In the genomic region with DNA sequence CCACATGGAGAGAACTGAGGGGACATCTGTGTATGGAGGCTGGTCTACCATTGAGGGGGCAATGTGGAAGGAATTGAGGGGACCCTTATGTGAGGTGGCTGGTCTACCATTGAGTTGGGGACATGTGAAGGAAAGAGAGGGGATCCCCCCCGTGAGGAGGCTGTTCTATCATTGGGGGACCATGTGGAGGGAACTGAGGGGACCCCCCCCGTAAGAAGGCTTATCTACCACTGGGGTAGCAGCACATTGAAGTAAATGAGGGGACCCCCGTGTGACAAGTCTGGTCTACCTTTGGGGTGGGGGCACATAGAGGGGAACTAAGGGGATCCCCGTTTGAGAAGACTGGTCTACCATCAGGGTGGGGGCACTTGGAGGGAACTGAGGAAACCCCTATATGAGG, we compare ENCODE assay signal across 16 cellular contexts.
"Had no signal": no experiment of that assay in that cellular context is flagged by ENCODE, and none has a peak within 500 bp of the region (broad histone marks: within the 10 kb centered on the region; RNA-seq: fewer than 3 reads in every experiment).

No MANE protein-coding gene starts in this region.

- H3K27me3 ChIP-seq: testis had no signal

- H3K4me1 Mint-ChIP-seq: activated T-helper 17 cell treated with anti-CD3 and anti-CD28 coated beads, Interleukin-2, amount 50 U/mL, for 72 hours; WTC11 had no signal

- ATAC-seq: activated naive CD4-positive, alpha-beta T cell treated with anti-CD3 and anti-CD28 coated beads, Interleukin-2, amount 50 U/mL, for 72 hours; activated T-helper 17 cell treated with anti-CD3 and anti-CD28 coated beads, Interleukin-2, amount 50 U/mL, for 72 hours; esophagus mucosa; left cardiac atrium; lower lobe of right lung; SK-N-SH treated with all-trans-retinoic acid at 6 μM for 48 hours; WTC11 had no signal

- DNase-seq: hypothalamus; left cardiac atrium; lower lobe of right lung; naive B cell; stimulated activated CD4-positive, alpha-beta T cell treated with anti-CD3 and anti-CD28 coated beads, Interleukin-4, amount 100 ng/mL, for 1 hour had no signal

- H3K27ac ChIP-seq: dorsolateral prefrontal cortex, lower lobe of right lung, prostate gland, testis had no signal

- H3K4me3 ChIP-seq: dorsolateral prefrontal cortex, lower lobe of right lung, prostate gland, testis had no signal

- H3K27ac Mint-ChIP-seq: activated naive CD4-positive, alpha-beta T cell treated with anti-CD3 and anti-CD28 coated beads, Interleukin-2, amount 50 U/mL, for 72 hours; activated T-helper 17 cell treated with anti-CD3 and anti-CD28 coated beads, Interleukin-2, amount 50 U/mL, for 72 hours; stimulated activated naive CD8-positive, alpha-beta T cell treated with anti-CD3 and anti-CD28 coated beads, Interleukin-15, Interleukin-2, amounts not matched to agents 100 ng/mL and 50 ng/mL, for 24 hours; T-helper 1 cell treated with Interleukin-12 subunit alpha and Interleukin-12 subunit beta and Interleukin-4 antibody, amounts not matched to agents 30 μg/mL and 1 μg/mL, for 36 hours; WTC11 had no signal

- H3K4me3 Mint-ChIP-seq: activated T-helper 17 cell treated with anti-CD3 and anti-CD28 coated beads, Interleukin-2, amount 50 U/mL, for 72 hours; stimulated activated naive CD8-positive, alpha-beta T cell treated with anti-CD3 and anti-CD28 coated beads, Interleukin-15, Interleukin-2, amounts not matched to agents 100 ng/mL and 50 ng/mL, for 24 hours; T-helper 1 cell treated with Interleukin-12 subunit alpha and Interleukin-12 subunit beta and Interleukin-4 antibody, amounts not matched to agents 30 μg/mL and 1 μg/mL, for 36 hours; WTC11 had no signal

- H3K4me1 ChIP-seq: lower lobe of right lung, prostate gland, testis had no signal

- H3K9me3 ChIP-seq: lower lobe of right lung, prostate gland, testis had no signal

- FAIRE-seq: endometrium had no signal

- H3K36me3 ChIP-seq: lower lobe of right lung, prostate gland had no signal
